ENCODE assay signal across 19 cellular contexts in genomic region chr1:8765253-8765652, GRCh38. TPM values are rescaled to one million over a fixed set of nuclear protein-coding genes. Genes with fewer than 3 reads are reported as not detected.
A peak's percentile ranks its signal among the peaks of the same experiment; 100 is the strongest.
DNase-seq lines count a peak whose midpoint lies in the region; ATAC-seq, FAIRE-seq and TF ChIP-seq lines count a peak whose summit lies in the region.
"Had no signal": no experiment of that assay in that cellular context is flagged by ENCODE, and none has a peak within 500 bp of the region (broad histone marks: within the 10 kb centered on the region; RNA-seq: fewer than 3 reads in every experiment).

No MANE protein-coding gene starts in this region.

- no peak overlapping the region for H3K9ac ChIP-seq in HepG2 (ENCODE audit: insufficient read depth, low read depth, low read length)

- H3K36me3 ChIP-seq in HepG2 (replicated peaks in 1 of 2; ENCODE audit: control insufficient read depth in 1 of 2, insufficient read depth in 2 of 2, low read length in 2 of 2) (no peaks in the 10 kb centered on the region; a peak in 2 of 5 replicates), right lobe of liver (no peaks in the 10 kb centered on the region), WERI-Rb-1 (peaks cover 4% of the 10 kb centered on the region)
- no peaks in the 10 kb centered on the region for H3K36me3 ChIP-seq in CD8-positive, alpha-beta memory T cell (ENCODE audit: insufficient read depth, low read length)
- H3K36me3 ChIP-seq: Peyer's patch had no signal

- no peak for TF ChIP-seq RAD21 in HepG2 (CRISPR knock-in tag; IDR thresholded peaks at IDR 0.05)

- no TSS peak for BruUV-seq in HepG2 (replicated peaks; lab: Mats Ljungman, UMichigan)

- no peak for TF ChIP-seq EP300 in HepG2 (IDR thresholded peaks at IDR 0.05; ENCODE audit: low read depth in 2 of 2, low read length in 2 of 2)
- no peak for TF ChIP-seq EP300 in HepG2 (CRISPR knock-in tag; IDR thresholded peaks at IDR 0.05; ENCODE audit: borderline replicate concordance)

- H3K27me3 ChIP-seq in HepG2 (ENCODE audit: control insufficient read depth in 1 of 2, insufficient read depth in 2 of 2, low read length in 2 of 2) = no peaks in the 10 kb centered on the region
- no peaks in the 10 kb centered on the region for H3K27me3 ChIP-seq in right lobe of liver
- no peaks in the 10 kb centered on the region for H3K27me3 ChIP-seq in WERI-Rb-1 (ENCODE audit: insufficient read depth, low read depth, severe bottlenecking)
- H3K27me3 ChIP-seq in CD8-positive, alpha-beta memory T cell (ENCODE audit: insufficient read depth, low read length, poor library complexity, severe bottlenecking) = no peaks in the 10 kb centered on the region
- H3K27me3 ChIP-seq: Peyer's patch had no signal

- no peak overlapping the region for H3K27ac ChIP-seq in HepG2 (ENCODE audit: extremely low read length, insufficient read depth, low read length)
- H3K27ac ChIP-seq in right lobe of liver = no peak overlapping the region
- H3K27ac ChIP-seq in WERI-Rb-1 = peak overlapping the region; percentile 55
- no peak overlapping the region for H3K27ac ChIP-seq in CD8-positive, alpha-beta memory T cell (ENCODE audit: low read depth, low read length)
- H3K27ac ChIP-seq: HL-60, Peyer's patch had no signal

- no peak overlapping the region for H3K4me2 ChIP-seq in HepG2 (ENCODE audit: low read depth, low read length)

- no peak overlapping the region for H3K4me3 ChIP-seq in HepG2 (replicated peaks in 1 of 3; ENCODE audit: insufficient read depth in 1 of 3, low read depth in 2 of 3, low read length in 3 of 3)
- no peak overlapping the region for H3K4me3 ChIP-seq in right lobe of liver
- H3K4me3 ChIP-seq in WERI-Rb-1 (ENCODE audit: low read depth, low read length) = no peak overlapping the region
- H3K4me3 ChIP-seq in CD8-positive, alpha-beta memory T cell (ENCODE audit: low read length) = no peak overlapping the region
- H3K4me3 ChIP-seq: Peyer's patch had no signal

- intact Hi-C loops in HepG2 (cut with micrococcal nuclease; ENCODE audit: unreplicated experiment) = no loop called here
- intact Hi-C loops in right lobe of liver (cut with DNase I) = no loop called here

- H3K27me3 Mint-ChIP-seq in endothelial cell (ENCODE audit: unreplicated experiment) = peaks cover 1% of the 10 kb centered on the region
- no peaks in the 10 kb centered on the region for H3K27me3 Mint-ChIP-seq in CD8-positive, alpha-beta memory T cell

- H2AFZ ChIP-seq in HepG2 (ENCODE audit: low read length) = no peak overlapping the region

- 97% methylated on average over 4 of the region's 4 CpGs for WGBS in HepG2 (ENCODE audit: low lambda C conversion rate)
- 91% methylated on average over 4 of the region's 4 CpGs for WGBS in right lobe of liver (ENCODE audit: insufficient coverage, low coverage, low lambda C conversion rate, missing lambda C conversion rate)

- in situ Hi-C loops in HepG2 (cut with HindIII; ENCODE audit: extremely low pct_ligation_motif_present, low pct_unique_long_range_greater_than_20kb) = no loop called here

- TF ChIP-seq CTCF in HepG2 (CRISPR knock-in tag; IDR thresholded peaks at IDR 0.05) (no peak), right lobe of liver (IDR thresholded peaks at IDR 0.05) (no peak), WERI-Rb-1 (IDR thresholded peaks at IDR 0.05; ENCODE audit: low read depth, low read length) (no peak), endothelial cell (IDR thresholded peaks at IDR 0.05; ENCODE audit: unreplicated experiment) (no peak)

- H3K9me3 ChIP-seq in HepG2 (ENCODE audit: low read length) = no peaks in the 10 kb centered on the region
- H3K9me3 ChIP-seq in right lobe of liver = no peaks in the 10 kb centered on the region
- no peaks in the 10 kb centered on the region for H3K9me3 ChIP-seq in WERI-Rb-1 (ENCODE audit: severe bottlenecking)
- H3K9me3 ChIP-seq in CD8-positive, alpha-beta memory T cell (ENCODE audit: low read length) = no peaks in the 10 kb centered on the region
- H3K9me3 ChIP-seq: Peyer's patch had no signal

- peaks cover 77% of the 10 kb centered on the region for H3K79me2 ChIP-seq in HepG2 (ENCODE audit: insufficient read depth, low read length)

- no peak for DNase-seq in HepG2 (ENCODE audit: low spot score)
- DNase-seq in right lobe of liver = no peak
- peak; percentile 19 for DNase-seq in WERI-Rb-1
- DNase-seq in endothelial cell (ENCODE audit: low spot score) = no peak
- DNase-seq in CD8-positive, alpha-beta memory T cell = no peak
- no peak for DNase-seq in NCI-H1105 treated with DMSO at 0.1 percent for 48 hours (lab: John Stamatoyannopoulos, UW)
- DNase-seq: 8988T, C1 segment of cervical spinal cord, H9, KG1, NCI-H1436 treated with DMSO at 0.1 percent for 48 hours, NCI-H2081, NCI-H774, Peyer's patch, Right ventricle myocardium superior had no signal

- no peak overlapping the region for H3K4me3 Mint-ChIP-seq in endothelial cell (ENCODE audit: unreplicated experiment)
- no peak overlapping the region for H3K4me3 Mint-ChIP-seq in CD8-positive, alpha-beta memory T cell
- H3K4me3 Mint-ChIP-seq: H9 had no signal

- peaks cover 14% of the 10 kb centered on the region; the same call in 1 of the 2 replicates for H3K4me1 ChIP-seq in HepG2 (ENCODE audit: insufficient read depth, low read length)
- no peaks in the 10 kb centered on the region for H3K4me1 ChIP-seq in right lobe of liver
- H3K4me1 ChIP-seq in CD8-positive, alpha-beta memory T cell (ENCODE audit: insufficient read depth, low read length) = no peaks in the 10 kb centered on the region
- H3K4me1 ChIP-seq: Peyer's patch had no signal

- no peaks in the 10 kb centered on the region for H3K9me3 Mint-ChIP-seq in endothelial cell (ENCODE audit: unreplicated experiment)
- H3K9me3 Mint-ChIP-seq in CD8-positive, alpha-beta memory T cell = no peaks in the 10 kb centered on the region
- H3K9me3 Mint-ChIP-seq: H9 had no signal

- CTCF ChIA-PET in HepG2 (lab: Yijun Ruan, JAX; ENCODE audit: low intra/inter-chr PET ratio, low total read pairs) = no interaction called here
- CTCF ChIA-PET in CD8-positive, alpha-beta memory T cell (lab: Charles Lee) = no interaction called here

- POLR2A ChIA-PET in HepG2 (lab: Yijun Ruan, JAX) = no interaction called here
- POLR2A ChIA-PET in CD8-positive, alpha-beta memory T cell (lab: Charles Lee) = no interaction called here

- FAIRE-seq in HepG2 (lab: Jason Lieb, UNC) = no peak
- FAIRE-seq: HTR-8/SVneo had no signal

- no peaks in the 10 kb centered on the region; the same call in 1 of the 2 replicates for H4K20me1 ChIP-seq in HepG2 (ENCODE audit: insufficient read depth, low read length)

- peaks cover 4% of the 10 kb centered on the region for H3K36me3 Mint-ChIP-seq in endothelial cell (ENCODE audit: low read depth, unreplicated experiment)
- H3K36me3 Mint-ChIP-seq in CD8-positive, alpha-beta memory T cell = peaks cover 0 to 5% (median 4%) of the 10 kb centered on the region in 3 donors

- TF ChIP-seq POLR2A in HepG2 (IDR thresholded peaks at IDR 0.05; ENCODE audit: insufficient read depth in 1 of 2, low read depth in 2 of 2, low read length in 2 of 2) (no peak), right lobe of liver (IDR thresholded peaks at IDR 0.05) (no peak)

- H3K4me1 Mint-ChIP-seq in endothelial cell (ENCODE audit: unreplicated experiment) = peaks cover 21% of the 10 kb centered on the region
- peaks cover 4 to 17% (median 12%) of the 10 kb centered on the region in 3 donors for H3K4me1 Mint-ChIP-seq in CD8-positive, alpha-beta memory T cell

- ATAC-seq in HepG2 (no peak), right lobe of liver (no peak), GM18861 (IDR thresholded peaks at IDR 0.05; ENCODE audit: unreplicated experiment) (no peak), HG02885 (IDR thresholded peaks at IDR 0.05; ENCODE audit: poor library complexity, unreplicated experiment) (no peak)

- H3K27ac Mint-ChIP-seq in endothelial cell (ENCODE audit: unreplicated experiment) = peak overlapping the region; percentile 65
- peak overlapping the region in 1 of 8 donors; percentile 52 for H3K27ac Mint-ChIP-seq in CD8-positive, alpha-beta memory T cell

TF ChIP-seq in HepG2, 621 proteins besides CTCF, POLR2A, EP300 and RAD21 (continues in another document):
- peak; percentile 53; the same call in 1 of the 2 replicates for TF ChIP-seq CEBPB (IDR thresholded peaks at IDR 0.05; ENCODE audit: borderline replicate concordance, low read depth, low read length)

RNA-seq across cellular contexts. Expression of gene RERE, which starts 52.2 kb away (rescaled TPM):
- 18.6 and 21.9 TPM in 2 replicates for total RNA-seq in HepG2 (2016; rRNA removed; fragmentation: Illumina TruSeq; extraction: Trizol)
- total RNA-seq in HepG2 (2016; cell fraction: cytosol; rRNA removed; fragmentation: Illumina TruSeq; extraction: Trizol; ENCODE audit: low read depth) = 254 and 312 TPM in 2 replicates
- 13.9 and 17.5 TPM in 2 replicates for total RNA-seq in HepG2 (2016; cell fraction: insoluble cytoplasmic fraction; rRNA removed; fragmentation: Illumina TruSeq; extraction: Trizol)
- 58.9 and 60.2 TPM in 2 replicates for total RNA-seq in HepG2 (2016; cell fraction: membrane; rRNA removed; fragmentation: Illumina TruSeq; extraction: Trizol)
- 39.1 and 43.0 TPM in 2 replicates for total RNA-seq in HepG2 (2016; cell fraction: nucleus; rRNA removed; fragmentation: Illumina TruSeq; extraction: Trizol)
- 15.9 and 18.3 TPM in 2 replicates for polyA plus RNA-seq in HepG2 (2011; rRNA removed)
- polyA plus RNA-seq in HepG2 (2011; cell fraction: cytosol; rRNA removed) = 7.2 and 7.4 TPM in 2 replicates
- polyA plus RNA-seq in HepG2 (2011; cell fraction: nucleus; rRNA removed) = 66.9 and 79.6 TPM in 2 replicates
- 42.4 and 45.9 TPM in 2 replicates for polyA plus RNA-seq in HepG2 (2012)
- 1.7 and 2.2 TPM in 2 replicates for polyA plus RNA-seq in HepG2 (2016; cell fraction: cytosol; fragmentation: Illumina TruSeq; extraction: Trizol; ENCODE audit: low read depth)
- 11.9 and 19.5 TPM in 2 replicates for polyA plus RNA-seq in HepG2 (2016; cell fraction: insoluble cytoplasmic fraction; fragmentation: Illumina TruSeq; extraction: Trizol; ENCODE audit: low read depth)
- 5.0 and 7.3 TPM in 2 replicates for polyA plus RNA-seq in HepG2 (2016; cell fraction: membrane; fragmentation: Illumina TruSeq; extraction: Trizol; ENCODE audit: low read depth)
- 58.3 and 59.3 TPM in 2 replicates for polyA plus RNA-seq in HepG2 (2016; cell fraction: nucleus; fragmentation: Illumina TruSeq; extraction: Trizol; ENCODE audit: insufficient read depth, low read depth)
- polyA minus RNA-seq in HepG2 (2011; rRNA and poly(A)+ RNA removed; ENCODE audit: low replicate concordance) = 39.2 and 98.5 TPM in 2 replicates
- 79.8 and 99.4 TPM in 2 replicates for polyA minus RNA-seq in HepG2 (2011; cell fraction: cytosol; rRNA and poly(A)+ RNA removed)
- 178 and 188 TPM in 2 replicates for polyA minus RNA-seq in HepG2 (2011; cell fraction: nucleus; rRNA and poly(A)+ RNA removed)
- 10 to 100 TPM; 17.5 to 38.4 (median 25.0) TPM for total RNA-seq in right lobe of liver
- total RNA-seq in endothelial cell (ENCODE audit: unreplicated experiment) = 115 TPM
- 10 to 100 TPM; 37.9 to 39.2 TPM for total RNA-seq in CD8-positive, alpha-beta memory T cell
- 10.9 TPM for polyA plus RNA-seq in CD8-positive, alpha-beta memory T cell
